ENCODE assay signal across 26 cellular contexts in genomic region chr13:77703426-77703825, GRCh38.
"Had no signal": no experiment of that assay in that cellular context is flagged by ENCODE, and none has a peak within 500 bp of the region (broad histone marks: within the 10 kb centered on the region; RNA-seq: fewer than 3 reads in every experiment).

No MANE protein-coding gene starts in this region.

- H3K4me3 ChIP-seq: K562, SK-N-MC had no signal

- H3K27me3 Mint-ChIP-seq: activated CD4-positive, alpha-beta memory T cell treated with anti-CD3 and anti-CD28 coated beads for 36 hours; activated CD4-positive, alpha-beta T cell treated with anti-CD3 and anti-CD28 coated beads, Interleukin-2, amount 10 ng/mL, durations not matched to agents 7 days and 5 days; activated naive CD8-positive, alpha-beta T cell; T-cell had no signal

- H3K27ac ChIP-seq: SK-N-MC had no signal

- DNase-seq: activated CD4-positive, alpha-beta memory T cell treated with anti-CD3 and anti-CD28 coated beads for 36 hours; activated CD4-positive, alpha-beta T cell treated with anti-CD3 and anti-CD28 coated beads, Interleukin-2, amount 10 ng/mL, durations not matched to agents 7 days and 5 days; activated CD4-positive, CD25-positive, alpha-beta regulatory T cell; activated CD8-positive, alpha-beta memory T cell treated with anti-CD3 and anti-CD28 coated beads for 24 hours; activated gamma-delta T cell; activated naive CD4-positive, alpha-beta T cell treated with anti-CD3 and anti-CD28 coated beads for 36 hours; activated T-cell treated with anti-CD3 and anti-CD28 coated beads, Interleukin-2, amount 50 U/mL, for 4 hours; Karpas-422; MM.1S; NCI-H146; NCI-H187 treated with DMSO at 0.1 percent for 48 hours; NCI-H2081 treated with DMSO at 0.1 percent for 48 hours; NCI-H2227 treated with DMSO at 0.1 percent for 48 hours; NCI-H526; NCI-H82; NK-92 treated with Interleukin-12 subunit alpha and Interleukin-12 subunit beta, amount 100 ng/mL, for 24 hours; OCI-M1; RPMI8226; T-cell; T-helper 2 cell; T1000 had no signal

- H3K27ac Mint-ChIP-seq: activated CD4-positive, alpha-beta memory T cell treated with anti-CD3 and anti-CD28 coated beads for 36 hours; activated CD4-positive, alpha-beta T cell treated with anti-CD3 and anti-CD28 coated beads, Interleukin-2, amount 10 ng/mL, durations not matched to agents 7 days and 5 days; activated naive CD4-positive, alpha-beta T cell treated with anti-CD3 and anti-CD28 coated beads for 36 hours; activated naive CD8-positive, alpha-beta T cell; T-cell had no signal

- ATAC-seq: activated T-cell treated with anti-CD3 and anti-CD28 coated beads, Interleukin-2, amount 50 U/mL, for 4 hours; K562; Panc1; Right ventricle myocardium inferior; T-cell had no signal

- FAIRE-seq: K562 had no signal

- H3K4me3 Mint-ChIP-seq: activated CD4-positive, alpha-beta memory T cell treated with anti-CD3 and anti-CD28 coated beads for 36 hours; activated CD4-positive, alpha-beta T cell treated with anti-CD3 and anti-CD28 coated beads, Interleukin-2, amount 10 ng/mL, durations not matched to agents 7 days and 5 days; activated naive CD4-positive, alpha-beta T cell treated with anti-CD3 and anti-CD28 coated beads for 36 hours; activated naive CD8-positive, alpha-beta T cell; activated T-cell treated with anti-CD3 and anti-CD28 coated beads, Interleukin-2, amount 50 U/mL, for 4 hours; T-cell had no signal
